In the genomic region with DNA sequence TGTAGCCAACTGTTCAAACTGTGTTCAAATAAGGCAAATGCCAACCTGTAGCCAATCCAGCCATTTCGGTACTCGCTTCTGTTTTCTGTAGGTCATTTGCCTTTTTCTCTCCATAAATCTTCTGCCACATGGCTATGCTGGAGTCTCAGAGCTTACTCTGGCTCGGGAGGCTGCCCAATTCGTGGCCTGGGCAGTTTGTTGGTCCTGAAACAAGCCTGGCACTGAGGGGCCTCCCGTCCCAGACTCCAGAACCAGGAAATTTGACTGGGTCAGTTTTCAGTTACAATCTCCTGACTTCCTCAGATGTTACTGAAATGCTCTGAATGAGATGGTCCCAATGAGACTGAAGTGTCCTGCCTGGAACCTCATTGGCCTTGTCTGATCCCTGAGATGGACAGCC, we compare ENCODE assay signal across 21 cellular contexts.
A peak's percentile ranks its signal among the peaks of the same experiment; 100 is the strongest.
DNase-seq lines count a peak whose midpoint lies in the region; ATAC-seq and TF ChIP-seq lines count a peak whose summit lies in the region.
"Had no signal": no experiment of that assay in that cellular context is flagged by ENCODE, and none has a peak within 500 bp of the region (broad histone marks: within the 10 kb centered on the region; RNA-seq: fewer than 3 reads in every experiment).

No MANE protein-coding gene starts in this region.

- no peaks in the 10 kb centered on the region for H3K36me3 ChIP-seq in endodermal cell (ENCODE audit: control insufficient read depth, insufficient read depth, low read length)
- H3K36me3 ChIP-seq: BLaER1 had no signal

- H3K27ac Mint-ChIP-seq in endodermal cell (no peak overlapping the region), osteocyte (ENCODE audit: unreplicated experiment) (no peak overlapping the region)
- H3K27ac Mint-ChIP-seq: B cell; CD4-positive, alpha-beta T cell; CD8-positive, alpha-beta memory T cell had no signal

- H3K9me3 Mint-ChIP-seq in endodermal cell (peaks cover 18% of the 10 kb centered on the region), osteocyte (ENCODE audit: unreplicated experiment) (peaks cover 29% of the 10 kb centered on the region)

- H3K4me3 Mint-ChIP-seq in endodermal cell (no peak overlapping the region), osteocyte (ENCODE audit: unreplicated experiment) (no peak overlapping the region)
- H3K4me3 Mint-ChIP-seq: B cell; CD4-positive, alpha-beta T cell; CD8-positive, alpha-beta memory T cell had no signal

- no peak overlapping the region for H3K9ac ChIP-seq in endodermal cell (ENCODE audit: extremely low read depth, low read length, poor library complexity, severe bottlenecking)
- H3K9ac ChIP-seq: BLaER1, GM23248 had no signal

- TF ChIP-seq CTCF in endodermal cell (conservative IDR thresholded peaks at IDR 0.05) (no peak), osteocyte (IDR thresholded peaks at IDR 0.05) (no peak)

- no peaks in the 10 kb centered on the region for H3K36me3 Mint-ChIP-seq in endodermal cell (ENCODE audit: low read depth)
- H3K36me3 Mint-ChIP-seq in osteocyte (ENCODE audit: unreplicated experiment): peaks cover 4% of the 10 kb centered on the region

- H3K27me3 ChIP-seq in endodermal cell (ENCODE audit: control insufficient read depth, insufficient read depth, low read length, poor library complexity, severe bottlenecking): no peaks in the 10 kb centered on the region
- H3K27me3 ChIP-seq: BLaER1 had no signal

- H3K27me3 Mint-ChIP-seq in endodermal cell (ENCODE audit: insufficient read depth) (no peaks in the 10 kb centered on the region), osteocyte (ENCODE audit: unreplicated experiment) (peaks cover 42% of the 10 kb centered on the region)
- H3K27me3 Mint-ChIP-seq: CD4-positive, alpha-beta T cell had no signal

- 87 to 89% methylated on average over 4 to 5 of the region's 5 CpGs for WGBS in endodermal cell (ENCODE audit: insufficient coverage in 1 of 2, insufficient read length in 1 of 2), 2 experiments

- no peak overlapping the region for H3K4me3 ChIP-seq in endodermal cell (ENCODE audit: low read length)
- H3K4me3 ChIP-seq: BLaER1, GM23248 had no signal

- H3K4me1 ChIP-seq in endodermal cell (ENCODE audit: control insufficient read depth, insufficient read depth, low read length): no peaks in the 10 kb centered on the region
- H3K4me1 ChIP-seq: BLaER1 had no signal

- ATAC-seq in left lobe of liver (no peak), HG03565 (IDR thresholded peaks at IDR 0.05; ENCODE audit: unreplicated experiment) (no peak), HG03175 (IDR thresholded peaks at IDR 0.05; ENCODE audit: unreplicated experiment) (no peak)

- H3K9me3 ChIP-seq in endodermal cell (ENCODE audit: control insufficient read depth, low read length): peaks cover 4% of the 10 kb centered on the region

- peak; percentile 33 for DNase-seq in activated CD8-positive, alpha-beta memory T cell treated with anti-CD3 and anti-CD28 coated beads for 24 hours
- no peak for DNase-seq in activated CD8-positive, alpha-beta memory T cell treated with anti-CD3 and anti-CD28 coated beads, Interleukin-2, amount 50 U/mL, for 4 hours
- DNase-seq in endodermal cell (peak; percentile 7), left lobe of liver (ENCODE audit: low spot score) (peak; percentile 11), osteocyte (ENCODE audit: extremely low spot score, unreplicated experiment) (peak; percentile 36), NCI-H1694 (lab: John Stamatoyannopoulos, UW) (no peak)
- DNase-seq: CD4-positive, alpha-beta T cell; CD8-positive, alpha-beta memory T cell; DMS 273 treated with DMSO at 0.1 percent for 48 hours; DMS79; EL; GDM1; GM23248; H7; HCEC 1CT had no signal

- H3K4me1 Mint-ChIP-seq in endodermal cell (no peaks in the 10 kb centered on the region), osteocyte (ENCODE audit: unreplicated experiment) (no peaks in the 10 kb centered on the region)
- H3K4me1 Mint-ChIP-seq: B cell had no signal

- H3K27ac ChIP-seq in endodermal cell (ENCODE audit: low read depth, low read length): no peak overlapping the region
- H3K27ac ChIP-seq: 22Rv1, BLaER1, C4-2B, GM23248 had no signal

Comparison
In these comparisons a context has a peak if more than half of its experiments do, and no peak if none do; other contexts are left out.
1. DNase-seq: peak in activated CD8-positive, alpha-beta memory T cell treated with anti-CD3 and anti-CD28 coated beads for 24 hours (single experiment), endodermal cell (single experiment), left lobe of liver (single experiment) and osteocyte (single experiment); none in activated CD8-positive, alpha-beta memory T cell treated with anti-CD3 and anti-CD28 coated beads, Interleukin-2, amount 50 U/mL, for 4 hours (single experiment) and NCI-H1694 (single experiment).